9 cellular contexts compared by ENCODE assay signal in the genomic region with DNA sequence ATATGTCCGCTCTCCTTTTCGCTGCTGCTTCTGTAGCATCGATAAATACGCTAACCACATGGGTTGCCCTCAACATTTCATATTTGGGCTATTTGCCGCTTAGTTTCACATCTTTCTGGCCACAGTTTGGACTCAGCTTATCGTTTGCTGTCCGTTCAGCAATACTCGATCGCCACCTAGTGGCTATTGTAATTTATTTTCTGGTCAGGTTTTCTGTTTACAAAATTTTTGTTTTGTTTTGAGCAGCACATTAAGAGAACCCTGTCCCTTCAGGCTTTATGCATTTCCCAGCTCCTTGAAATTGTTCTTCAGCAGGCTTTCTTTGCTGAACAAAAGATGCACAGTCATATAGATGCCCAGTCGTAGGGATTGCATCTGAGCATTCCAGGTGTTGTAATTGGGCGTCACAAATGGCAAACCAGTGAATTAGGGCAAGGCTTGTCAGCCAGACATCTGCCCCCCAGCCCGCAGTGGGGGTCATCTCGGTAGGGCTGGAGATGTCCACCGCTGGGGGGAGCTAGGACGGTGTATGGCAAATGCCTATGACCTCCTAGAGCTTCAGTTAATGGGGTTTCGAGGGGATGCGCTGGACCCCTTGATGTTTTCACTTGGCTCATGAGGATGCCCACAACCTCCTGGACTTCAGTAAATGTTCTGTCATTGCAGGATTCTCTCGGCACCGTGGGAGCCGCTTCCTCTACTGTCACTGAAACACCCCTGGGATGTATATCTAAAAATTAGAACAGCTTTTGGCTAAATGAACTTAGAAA. TPM values are rescaled to one million over a fixed set of nuclear protein-coding genes. Genes with fewer than 3 reads are reported as not detected.
DNase-seq lines count a peak whose midpoint lies in the region; ATAC-seq and TF ChIP-seq lines count a peak whose summit lies in the region.
"Not testable (repeated sequence)": the region's sequence is repeated elsewhere in the genome, so short reads cannot be mapped to it uniquely, and the experiment has no call there.
"Had no signal": no experiment of that assay in that cellular context is flagged by ENCODE, and none has a peak within 500 bp of the region (broad histone marks: within the 10 kb centered on the region; RNA-seq: fewer than 3 reads in every experiment).

No MANE protein-coding gene starts in this region.

- not testable (repeated sequence) for ATAC-seq in gastrocnemius medialis

- H3K4me3 Mint-ChIP-seq in T-helper 2 cell treated with Interferon-gamma antibody and Interleukin-4, amounts not matched to agents 5 μg/mL and 100 μg/mL, for 36 hours: peak overlapping the region; percentile 89

- H3K27ac Mint-ChIP-seq in T-helper 2 cell treated with Interferon-gamma antibody and Interleukin-4, amounts not matched to agents 5 μg/mL and 100 μg/mL, for 36 hours: not testable (repeated sequence)

- not testable (repeated sequence) for H3K4me3 ChIP-seq in astrocyte of the spinal cord (ENCODE audit: low read depth, low read length); fibroblast of mammary gland (ENCODE audit: control insufficient read depth, low read depth, low read length); gastrocnemius medialis

- H3K4me1 Mint-ChIP-seq in T-helper 2 cell treated with Interferon-gamma antibody and Interleukin-4, amounts not matched to agents 5 μg/mL and 100 μg/mL, for 36 hours (ENCODE audit: low read depth): peaks cover 11% of the 10 kb centered on the region

- H3K27me3 ChIP-seq in gastrocnemius medialis: not testable (repeated sequence)

- TF ChIP-seq CTCF in AG09319 (IDR thresholded peaks at IDR 0.05; ENCODE audit: low read depth, low read length) (peak; percentile 30), GM10266 (IDR thresholded peaks at IDR 0.05; ENCODE audit: control insufficient read depth, insufficient read depth, low read depth, missing control alignments) (peak; percentile 12), astrocyte of the spinal cord (IDR thresholded peaks at IDR 0.05; ENCODE audit: low read depth, low read length) (peak; percentile 36), fibroblast of mammary gland (conservative IDR thresholded peaks at IDR 0.05; ENCODE audit: control insufficient read depth, insufficient read depth, low read depth, low read length) (peak; percentile 32), gastrocnemius medialis (IDR thresholded peaks at IDR 0.05 in 4 of 5, conservative IDR thresholded peaks at IDR 0.05 in 1 of 5) (peak in 4 of 5 experiments; percentile 18 to 61 (median 40))

- not testable (repeated sequence) for H3K27me3 Mint-ChIP-seq in T-helper 2 cell treated with Interferon-gamma antibody and Interleukin-4, amounts not matched to agents 5 μg/mL and 100 μg/mL, for 36 hours (ENCODE audit: low read depth)

- H3K9me3 Mint-ChIP-seq in T-helper 2 cell treated with Interferon-gamma antibody and Interleukin-4, amounts not matched to agents 5 μg/mL and 100 μg/mL, for 36 hours: not testable (repeated sequence)

- H3K9me3 ChIP-seq in gastrocnemius medialis: not testable (repeated sequence)

- H3K4me1 ChIP-seq in gastrocnemius medialis: not testable (repeated sequence)

- in situ Hi-C loops in KBM-7 (cut with MboI; ENCODE audit: low pct_unique_long_range_greater_than_20kb, low sequenced_read_pairs); astrocyte of the spinal cord (cut with HindIII; ENCODE audit: low sequenced_read_pairs); gastrocnemius medialis (cut with MboI; ENCODE audit: low sequenced_read_pairs in 4 of 4): not testable (repeated sequence)

- intact Hi-C loops in gastrocnemius medialis (cut with DNase I; ENCODE audit: low total_unique reads): loop anchor here (5.0 kb wide), 1 partner anchor 351 kb away; no protein-coding TSS in a partner anchor

- H3K27ac ChIP-seq in gastrocnemius medialis: not testable (repeated sequence)

- TF ChIP-seq POLR2A in gastrocnemius medialis (IDR thresholded peaks at IDR 0.05): not testable (repeated sequence)

- DNase-seq in AG09319 (ENCODE audit: extremely low read depth, low read depth): peak; percentile 8
- not testable (repeated sequence) for DNase-seq in GM10266 (ENCODE audit: extremely low spot score); T-helper 2 cell treated with Interferon-gamma antibody and Interleukin-4, amounts not matched to agents 5 μg/mL and 100 μg/mL, for 36 hours (ENCODE audit: low spot score); gastrocnemius medialis
- DNase-seq in KBM-7: peak; percentile 42
- peak; percentile 50 for DNase-seq in astrocyte of the spinal cord (ENCODE audit: low read depth, low spot score)
- DNase-seq in fibroblast of mammary gland (ENCODE audit: low read depth): peak; percentile 57
- peak; percentile 46 to 50 for DNase-seq in lung microvascular endothelial cell (ENCODE audit: low read depth in 2 of 2)

- not testable (repeated sequence) for H3K36me3 Mint-ChIP-seq in T-helper 2 cell treated with Interferon-gamma antibody and Interleukin-4, amounts not matched to agents 5 μg/mL and 100 μg/mL, for 36 hours (ENCODE audit: low read depth)

- not testable (repeated sequence) for H3K36me3 ChIP-seq in gastrocnemius medialis

RNA-seq across cellular contexts. Expression of a gene that starts 20.9 kb away (rescaled TPM):
- not detected in 2 replicates for total RNA-seq in lung microvascular endothelial cell
- total RNA-seq in gastrocnemius medialis: not detected
- total RNA-seq: left cardiac atrium had no signal
